Comparison of ENCODE assay signal across 15 cellular contexts in genomic region chr12:108823804-108824203, GRCh38. TPM values are rescaled to one million over a fixed set of nuclear protein-coding genes. Genes with fewer than 3 reads are reported as not detected.
DNase-seq lines count a peak whose midpoint lies in the region; ATAC-seq, FAIRE-seq and TF ChIP-seq lines count a peak whose summit lies in the region.
"Had no signal": no experiment of that assay in that cellular context is flagged by ENCODE, and none has a peak within 500 bp of the region (broad histone marks: within the 10 kb centered on the region; RNA-seq: fewer than 3 reads in every experiment).

No MANE protein-coding gene starts in this region.

- CTCF ChIA-PET in SK-N-SH (lab: Yijun Ruan, JAX) (interaction anchor here (0.8 to 3.8 kb wide), 5 partner anchors 9 to 159 kb away, joined by 3 to 19 read pairs (median 4); no protein-coding TSS in a partner anchor), GM12878 (lab: Yijun Ruan, JAX) (interaction anchor here (1.0 to 4.8 kb wide), 4 partner anchors 14 to 159 kb away, joined by 4 to 29 read pairs (median 12); no protein-coding TSS in a partner anchor)

- H3K9me2 ChIP-seq in SK-N-SH, result no peaks in the 10 kb centered on the region

- H3K27me3 ChIP-seq in SK-N-SH (ENCODE audit: insufficient read depth) (no peaks in the 10 kb centered on the region), GM12878 (replicated peaks in 1 of 2; ENCODE audit: control insufficient read depth in 2 of 2, insufficient read depth in 2 of 2, low read length in 1 of 2) (no peaks in the 10 kb centered on the region), tibial artery (no peaks in the 10 kb centered on the region)

- H3K36me3 ChIP-seq in SK-N-SH (replicated peaks in 1 of 2; ENCODE audit: control insufficient read depth in 1 of 2, insufficient read depth in 2 of 2, low read length in 1 of 2) (peaks cover 10 to 46% of the 10 kb centered on the region in 2 experiments), GM12878 (ENCODE audit: control insufficient read depth in 2 of 2, insufficient read depth in 2 of 2, low read length in 1 of 2) (peaks cover 7 to 17% of the 10 kb centered on the region in 2 experiments), mesodermal cell (ENCODE audit: control insufficient read depth, insufficient read depth, low read length) (peaks cover 76% of the 10 kb centered on the region), tibial artery (peaks cover 7 to 31% (median 12%) of the 10 kb centered on the region in 3 donors)

- TF ChIP-seq CTCF in SK-N-SH (IDR thresholded peaks at IDR 0.05) (no peak), GM12878 (IDR thresholded peaks at IDR 0.05 in 2 of 3, conservative IDR thresholded peaks at IDR 0.05 in 1 of 3; ENCODE audit: control insufficient read depth in 2 of 3, extremely low read depth in 1 of 3, insufficient read depth in 1 of 3, low read depth in 3 of 3, low read length in 3 of 3) (no peak), tibial artery (IDR thresholded peaks at IDR 0.05) (no peak)

- SMC1A ChIA-PET in GM12878 (lab: Charles Lee; ENCODE audit: uncharacterized antibody, unreplicated experiment), result interaction anchor here (0.7 to 6.3 kb wide), 8 partner anchors 9 to 170 kb away, joined by 3 to 52 read pairs (median 6); no protein-coding TSS in a partner anchor

- no peaks in the 10 kb centered on the region for H4K20me1 ChIP-seq in SK-N-SH (ENCODE audit: insufficient read depth)
- H4K20me1 ChIP-seq in GM12878 (ENCODE audit: control insufficient read depth, insufficient read depth), result no peaks in the 10 kb centered on the region; the same call in 1 of the 2 replicates

- in situ Hi-C loops in GM12878 (cut with MboI), result no loop called here

- peaks cover 56% of the 10 kb centered on the region for H3F3A ChIP-seq in SK-N-SH (replicated peaks; ENCODE audit: insufficient read depth)

- peaks cover 90% of the 10 kb centered on the region for H3K79me2 ChIP-seq in SK-N-SH (ENCODE audit: insufficient read depth)
- peaks cover 45% of the 10 kb centered on the region for H3K79me2 ChIP-seq in GM12878 (ENCODE audit: control insufficient read depth, insufficient read depth, low read length)

- no peak for FAIRE-seq in GM12878 (lab: Jason Lieb, UNC)
- FAIRE-seq: bronchial epithelial cell, G401.6 had no signal

- 90% methylated on average over 3 of the region's 3 CpGs for WGBS in SK-N-SH (ENCODE audit: low lambda C conversion rate)
- 95% methylated on average over 3 of the region's 3 CpGs for WGBS in GM12878 (ENCODE audit: insufficient coverage, insufficient replicate concordance, low lambda C conversion rate, missing lambda C conversion rate)
- 86 to 90% methylated on average over 3 of the region's 3 CpGs for WGBS in mesodermal cell (ENCODE audit: insufficient coverage in 2 of 2), 2 experiments

- H3K27ac ChIP-seq in SK-N-SH (ENCODE audit: low read depth in 2 of 2, low read length in 1 of 2) (peak overlapping the region; percentile 99 to 100), GM12878 (ENCODE audit: control insufficient read depth, insufficient read depth) (no peak overlapping the region; the same call in 1 of the 2 replicates), mesodermal cell (ENCODE audit: low read depth, low read length, severe bottlenecking) (peak overlapping the region; percentile 79), tibial artery (peak overlapping the region; percentile 64 to 71)

- DNase-seq in SK-N-SH (no peak), GM12878 (ENCODE audit: low read depth, low spot score) (no peak), tibial artery (no peak), foreskin melanocyte (no peak)
- no peak for DNase-seq in stimulated activated CD4-positive, alpha-beta T cell treated with anti-CD3 and anti-CD28 coated beads, Interleukin-12 subunit alpha, Interleukin-12 subunit beta, amount 100 ng/mL, for 4 hours
- DNase-seq: 8988T; activated T-cell treated with anti-CD3 and anti-CD28 coated beads, Interleukin-2, amount 50 U/mL, for 1 hour; hippocampal formation; MV-4-11; NCI-H82 had no signal

- TF ChIP-seq RAD21 in SK-N-SH (IDR thresholded peaks at IDR 0.05; ENCODE audit: low read length) (no peak), GM12878 (IDR thresholded peaks at IDR 0.05; ENCODE audit: insufficient read depth, low read depth, low read length) (no peak)

- peak overlapping the region; percentile 76; the same call in 1 of the 2 replicates for H3K4me2 ChIP-seq in SK-N-SH
- H3K4me2 ChIP-seq in GM12878 (ENCODE audit: control insufficient read depth, insufficient read depth), result peak overlapping the region; percentile 20; the same call in 1 of the 2 replicates

- H3K9me3 ChIP-seq in SK-N-SH (no peaks in the 10 kb centered on the region), GM12878 (replicated peaks; ENCODE audit: control insufficient read depth, insufficient read depth, low read length) (no peaks in the 10 kb centered on the region), mesodermal cell (ENCODE audit: control insufficient read depth, low read length) (no peaks in the 10 kb centered on the region), tibial artery (no peaks in the 10 kb centered on the region)

- no peak overlapping the region for H2AFZ ChIP-seq in SK-N-SH (ENCODE audit: low read depth)
- H2AFZ ChIP-seq in GM12878 (ENCODE audit: control insufficient read depth, low read depth, low read length), result no peak overlapping the region

- intact Hi-C loops in GM12878 (cut with micrococcal nuclease; ENCODE audit: unreplicated experiment) (no loop called here), tibial artery (cut with DNase I; ENCODE audit: low total_unique reads) (no loop called here)

- no peak for TF ChIP-seq POLR2A in GM12878 (IDR thresholded peaks at IDR 0.05; ENCODE audit: low read depth, low read length)

- RAD21 ChIA-PET in GM12878 (lab: Charles Lee; ENCODE audit: unreplicated experiment), result interaction anchor here (1.2 to 4.9 kb wide), 2 partner anchors 25 to 269 kb away, joined by 3 to 65 read pairs; partner anchors contain the start of gene ALKBH2

- POLR2A ChIA-PET in SK-N-SH (lab: Yijun Ruan, JAX) (no interaction called here), GM12878 (lab: Charles Lee) (interaction anchor here (3.2 kb wide), 1 partner anchor 26 kb away, joined by 19 read pairs; no protein-coding TSS in a partner anchor)

- TF ChIP-seq EP300 in SK-N-SH (IDR thresholded peaks at IDR 0.05; ENCODE audit: borderline replicate concordance in 1 of 2, low read depth in 1 of 2, low read length in 1 of 2) (no peak), GM12878 (IDR thresholded peaks at IDR 0.05; ENCODE audit: borderline replicate concordance in 1 of 2, control insufficient read depth in 1 of 2, low read depth in 2 of 2, low read length in 2 of 2) (no peak)

- H3K4me1 ChIP-seq in SK-N-SH (ENCODE audit: control insufficient read depth in 1 of 2, insufficient read depth in 2 of 2, low read depth in 1 of 2, low read length in 1 of 2) (peaks cover 60 to 68% of the 10 kb centered on the region in 2 experiments), GM12878 (ENCODE audit: control insufficient read depth, insufficient read depth, low read length) (peaks cover 75% of the 10 kb centered on the region), mesodermal cell (ENCODE audit: control insufficient read depth, insufficient read depth, low read length, poor library complexity, severe bottlenecking) (peaks cover 67% of the 10 kb centered on the region), tibial artery (peaks cover 0 to 91% (median 58%) of the 10 kb centered on the region in 4 donors)

- no TSS peak for BruUV-seq in GM12878 (replicated peaks; lab: Mats Ljungman, UMichigan)

- H3K9ac ChIP-seq in SK-N-SH (peak overlapping the region; percentile 90; the same call in 1 of the 2 replicates), GM12878 (ENCODE audit: control insufficient read depth, insufficient read depth, low read length) (no peak overlapping the region)

- H3K4me3 ChIP-seq in SK-N-SH (ENCODE audit: low read depth in 2 of 2, low read length in 1 of 2) (no peak overlapping the region), GM12878 (no peak overlapping the region), mesodermal cell (ENCODE audit: extremely low read depth, insufficient read depth, low read length, poor library complexity, severe bottlenecking) (no peak overlapping the region), tibial artery (no peak overlapping the region)

- ATAC-seq in SK-N-SH treated with all-trans-retinoic acid at 6 μM for 48 hours (no peak), GM12878 (no peak), GM19351 (IDR thresholded peaks at IDR 0.05; ENCODE audit: unreplicated experiment) (no peak)

RNA-seq across cellular contexts. Expression of gene SSH1, which starts 33.6 kb away (rescaled TPM):
- polyA plus RNA-seq in SK-N-SH (2012; rRNA removed), result 16.4 and 19.6 TPM in 2 replicates
- 12.2 and 14.1 TPM in 2 replicates for polyA plus RNA-seq in SK-N-SH (2012; cell fraction: cytosol; rRNA removed)
- 27.9 and 35.1 TPM in 2 replicates for polyA plus RNA-seq in SK-N-SH (2012; cell fraction: nucleus; rRNA removed)
- total RNA-seq in GM12878 (2013; cell fraction: nucleolus; rRNA removed), result 94.7 and 103 TPM in 2 replicates
- 7.1 and 7.2 TPM in 2 replicates for total RNA-seq in GM12878 (2014; rRNA removed)
- 5.6 and 7.3 TPM in 2 replicates for total RNA-seq in GM12878 (2014; rRNA removed; fragmentation: Illumina TruSeq; extraction: Trizol)
- total RNA-seq in GM12878 (2021), result 28.6 and 29.9 TPM in 2 replicates
- 5.3 TPM for polyA plus RNA-seq in GM12878 (2011; ENCODE audit: low read depth)
- 17.7 and 23.7 TPM in 2 replicates for polyA plus RNA-seq in GM12878 (2011; rRNA removed)
- polyA plus RNA-seq in GM12878 (2011; cell fraction: cytosol; rRNA removed), result 20.9 and 21.1 TPM in 2 replicates
- polyA plus RNA-seq in GM12878 (2011; cell fraction: nucleus; rRNA removed), result 27.3 and 35.4 TPM in 2 replicates
- 10.0 and 10.9 TPM in 2 replicates for polyA plus RNA-seq in GM12878 (2012)
- 10.6 and 10.8 TPM in 2 replicates for polyA plus RNA-seq in GM12878 (2014; fragmentation: Illumina TruSeq; extraction: Trizol)
- 1 to 10 TPM; 1.5 to 1.6 TPM for polyA plus RNA-seq in GM12878 (2014; fragmentation: Nextera tagmentation; extraction: Ambion mirVana)
- polyA plus RNA-seq in GM12878 (2014; rRNA removed), result 11.8 and 12.4 TPM in 2 replicates
- 10 to 100 TPM; 12.1 to 12.7 TPM for polyA plus RNA-seq in GM12878 (2016; fragmentation: Nextera tagmentation; extraction: Ambion mirVana)
- 33.6 and 36.7 TPM in 2 replicates for polyA minus RNA-seq in GM12878 (2011; rRNA and poly(A)+ RNA removed)
- 11.8 and 12.2 TPM in 2 replicates for polyA minus RNA-seq in GM12878 (2011; cell fraction: cytosol; rRNA and poly(A)+ RNA removed)
- 15.5 and 33.2 TPM in 2 replicates for polyA minus RNA-seq in GM12878 (2011; cell fraction: nucleus; rRNA and poly(A)+ RNA removed)
- 39.1 TPM for polyA plus RNA-seq in mesodermal cell (2013, experiment 1 of 2)
- 31.0 TPM for polyA plus RNA-seq in mesodermal cell (2013, experiment 2 of 2)

RNA-seq across cellular contexts. Expression of gene DAO, which starts 56.1 kb away (rescaled TPM):
- polyA plus RNA-seq in SK-N-SH (2012; rRNA removed) (not detected in 2 replicates), GM12878 (2011; rRNA removed) (0.15 TPM in 1 of 2 replicates, not detected in the other), GM12878 (2014; fragmentation: Illumina TruSeq; extraction: Trizol) (not detected in 2 replicates), GM12878 (2014; fragmentation: Nextera tagmentation; extraction: Ambion mirVana) (not detected), GM12878 (2014; rRNA removed) (not detected in 2 replicates), GM12878 (2016; fragmentation: Nextera tagmentation; extraction: Ambion mirVana) (not detected)
- polyA plus RNA-seq in SK-N-SH (2012; cell fraction: cytosol; rRNA removed), result not detected in 2 replicates
- polyA plus RNA-seq in SK-N-SH (2012; cell fraction: nucleus; rRNA removed), result not detected in 2 replicates
- total RNA-seq in GM12878 (2013; cell fraction: nucleolus; rRNA removed), result not detected in 2 replicates
- total RNA-seq in GM12878 (2014; rRNA removed) (not detected in 2 replicates), GM12878 (2014; rRNA removed; fragmentation: Illumina TruSeq; extraction: Trizol) (not detected in 2 replicates), GM12878 (2021) (not detected in 2 replicates)
- polyA plus RNA-seq in GM12878 (2011; ENCODE audit: low read depth), result not detected
- polyA plus RNA-seq in GM12878 (2011; cell fraction: cytosol; rRNA removed), result not detected in 2 replicates
- polyA plus RNA-seq in GM12878 (2011; cell fraction: nucleus; rRNA removed), result 0.23 and 0.30 TPM in 2 replicates
- not detected in 2 replicates for polyA plus RNA-seq in GM12878 (2012)
- polyA minus RNA-seq in GM12878 (2011; rRNA and poly(A)+ RNA removed), result not detected in 2 replicates
- not detected in 2 replicates for polyA minus RNA-seq in GM12878 (2011; cell fraction: cytosol; rRNA and poly(A)+ RNA removed)
- polyA minus RNA-seq in GM12878 (2011; cell fraction: nucleus; rRNA and poly(A)+ RNA removed), result not detected in 2 replicates
- not detected for polyA plus RNA-seq in mesodermal cell (2013, experiment 1 of 2)
- polyA plus RNA-seq in mesodermal cell (2013, experiment 2 of 2), result not detected
- total RNA-seq: bronchial epithelial cell had no signal
